ENCODE assay signal across 4 cellular contexts in the genomic region with DNA sequence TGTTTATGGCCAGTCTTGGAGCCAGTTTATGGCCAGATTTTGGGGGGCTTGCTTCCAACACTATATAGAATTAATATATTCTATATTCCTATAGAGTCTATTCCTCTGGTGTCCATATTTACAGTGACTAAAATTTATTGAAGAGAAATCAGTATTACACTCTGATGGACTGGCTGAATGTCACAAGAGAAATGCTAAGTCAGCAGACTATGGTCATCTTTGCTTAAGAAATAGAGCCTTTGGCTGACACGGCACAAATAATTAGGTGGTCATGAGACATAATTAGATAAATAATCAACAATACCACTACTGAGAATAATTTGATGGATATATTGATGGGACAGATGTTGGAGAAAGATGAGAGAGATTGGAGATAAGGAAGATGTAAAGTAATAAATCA.
TF ChIP-seq lines count a peak whose summit lies in the region.

No MANE protein-coding gene starts in this region.

TF ChIP-seq in HepG2, 621 proteins besides CTCF, POLR2A, EP300 and RAD21:
- TF ChIP-seq NFYC (CRISPR knock-in tag; IDR thresholded peaks at IDR 0.05) (no peak), MAFF (IDR thresholded peaks at IDR 0.05; ENCODE audit: low read depth, low read length) (peak; percentile 85), FOXK1 (CRISPR knock-in tag; IDR thresholded peaks at IDR 0.05; ENCODE audit: borderline replicate concordance, low read depth) (no peak), SMAD1 (CRISPR knock-in tag; IDR thresholded peaks at IDR 0.05; ENCODE audit: borderline replicate concordance, low read depth) (no peak), MAFK (conservative IDR thresholded peaks at IDR 0.05 in 1 of 2, IDR thresholded peaks at IDR 0.05 in 1 of 2; ENCODE audit: low read length in 2 of 2) (peak; percentile 86 to 90)

TF ChIP-seq in HEK293T, 16 proteins besides CTCF, POLR2A, EP300 and RAD21:
- TF ChIP-seq ELF4 (IDR thresholded peaks at IDR 0.05) (no peak), FOXA1 (IDR thresholded peaks at IDR 0.05) (no peak), CTBP1 (IDR thresholded peaks at IDR 0.05; ENCODE audit: borderline replicate concordance) (no peak), TARDBP (IDR thresholded peaks at IDR 0.05) (no peak)
- TF ChIP-seq, protein P1, sequence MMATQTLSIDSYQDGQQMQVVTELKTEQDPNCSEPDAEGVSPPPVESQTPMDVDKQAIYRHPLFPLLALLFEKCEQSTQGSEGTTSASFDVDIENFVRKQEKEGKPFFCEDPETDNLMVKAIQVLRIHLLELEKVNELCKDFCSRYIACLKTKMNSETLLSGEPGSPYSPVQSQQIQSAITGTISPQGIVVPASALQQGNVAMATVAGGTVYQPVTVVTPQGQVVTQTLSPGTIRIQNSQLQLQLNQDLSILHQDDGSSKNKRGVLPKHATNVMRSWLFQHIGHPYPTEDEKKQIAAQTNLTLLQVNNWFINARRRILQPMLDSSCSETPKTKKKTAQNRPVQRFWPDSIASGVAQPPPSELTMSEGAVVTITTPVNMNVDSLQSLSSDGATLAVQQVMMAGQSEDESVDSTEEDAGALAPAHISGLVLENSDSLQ (IDR thresholded peaks at IDR 0.05) = 0 out of 2 replicates have a peak, but pooled peaks have one; percentile 8

TF ChIP-seq in K562, 482 proteins besides CTCF, POLR2A, EP300 and RAD21:
- no peak for TF ChIP-seq MNT (conservative IDR thresholded peaks at IDR 0.05)
- peak; percentile 12; the same call in 1 of the 2 replicates for TF ChIP-seq MAFK (IDR thresholded peaks at IDR 0.05; ENCODE audit: low read length)
- no peak for TF ChIP-seq PATZ1 (CRISPR knock-in tag; IDR thresholded peaks at IDR 0.05; ENCODE audit: borderline replicate concordance)
- TF ChIP-seq MAFG (tag; conservative IDR thresholded peaks at IDR 0.05) = 0 out of 2 replicates have a peak, but pooled peaks have one; percentile 22
- peak; percentile 28; the same call in 1 of the 2 replicates for TF ChIP-seq MAFF (IDR thresholded peaks at IDR 0.05; ENCODE audit: low read length)

TF ChIP-seq in GM23338, 12 proteins besides CTCF, POLR2A, EP300 and RAD21:
- no peak for TF ChIP-seq EZH2 (IDR thresholded peaks at IDR 0.05; ENCODE audit: low read depth, unreplicated experiment)
- no peak for TF ChIP-seq EZH2phosphoT487 (IDR thresholded peaks at IDR 0.05; ENCODE audit: unreplicated experiment)
- TF ChIP-seq, protein P2, sequence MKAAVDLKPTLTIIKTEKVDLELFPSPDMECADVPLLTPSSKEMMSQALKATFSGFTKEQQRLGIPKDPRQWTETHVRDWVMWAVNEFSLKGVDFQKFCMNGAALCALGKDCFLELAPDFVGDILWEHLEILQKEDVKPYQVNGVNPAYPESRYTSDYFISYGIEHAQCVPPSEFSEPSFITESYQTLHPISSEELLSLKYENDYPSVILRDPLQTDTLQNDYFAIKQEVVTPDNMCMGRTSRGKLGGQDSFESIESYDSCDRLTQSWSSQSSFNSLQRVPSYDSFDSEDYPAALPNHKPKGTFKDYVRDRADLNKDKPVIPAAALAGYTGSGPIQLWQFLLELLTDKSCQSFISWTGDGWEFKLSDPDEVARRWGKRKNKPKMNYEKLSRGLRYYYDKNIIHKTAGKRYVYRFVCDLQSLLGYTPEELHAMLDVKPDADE (IDR thresholded peaks at IDR 0.05) = no peak
- no peak for TF ChIP-seq ZNF331 (CRISPR knock-in tag; IDR thresholded peaks at IDR 0.05; ENCODE audit: low read depth)
- TF ChIP-seq STAT1 (IDR thresholded peaks at IDR 0.05; ENCODE audit: unreplicated experiment) = no peak
- TF ChIP-seq ZNF462 (CRISPR knock-in tag; IDR thresholded peaks at IDR 0.05) = no peak
- no peak for TF ChIP-seq CREB1 (CRISPR knock-in tag; IDR thresholded peaks at IDR 0.05; ENCODE audit: low read depth)
- no peak for TF ChIP-seq JUNB (IDR thresholded peaks at IDR 0.05; ENCODE audit: unreplicated experiment)
- TF ChIP-seq ZNF114 (CRISPR knock-in tag; IDR thresholded peaks at IDR 0.05) = no peak
- no peak for TF ChIP-seq POLR2AphosphoS5 (IDR thresholded peaks at IDR 0.05; ENCODE audit: low read depth)
- TF ChIP-seq, protein P3, sequence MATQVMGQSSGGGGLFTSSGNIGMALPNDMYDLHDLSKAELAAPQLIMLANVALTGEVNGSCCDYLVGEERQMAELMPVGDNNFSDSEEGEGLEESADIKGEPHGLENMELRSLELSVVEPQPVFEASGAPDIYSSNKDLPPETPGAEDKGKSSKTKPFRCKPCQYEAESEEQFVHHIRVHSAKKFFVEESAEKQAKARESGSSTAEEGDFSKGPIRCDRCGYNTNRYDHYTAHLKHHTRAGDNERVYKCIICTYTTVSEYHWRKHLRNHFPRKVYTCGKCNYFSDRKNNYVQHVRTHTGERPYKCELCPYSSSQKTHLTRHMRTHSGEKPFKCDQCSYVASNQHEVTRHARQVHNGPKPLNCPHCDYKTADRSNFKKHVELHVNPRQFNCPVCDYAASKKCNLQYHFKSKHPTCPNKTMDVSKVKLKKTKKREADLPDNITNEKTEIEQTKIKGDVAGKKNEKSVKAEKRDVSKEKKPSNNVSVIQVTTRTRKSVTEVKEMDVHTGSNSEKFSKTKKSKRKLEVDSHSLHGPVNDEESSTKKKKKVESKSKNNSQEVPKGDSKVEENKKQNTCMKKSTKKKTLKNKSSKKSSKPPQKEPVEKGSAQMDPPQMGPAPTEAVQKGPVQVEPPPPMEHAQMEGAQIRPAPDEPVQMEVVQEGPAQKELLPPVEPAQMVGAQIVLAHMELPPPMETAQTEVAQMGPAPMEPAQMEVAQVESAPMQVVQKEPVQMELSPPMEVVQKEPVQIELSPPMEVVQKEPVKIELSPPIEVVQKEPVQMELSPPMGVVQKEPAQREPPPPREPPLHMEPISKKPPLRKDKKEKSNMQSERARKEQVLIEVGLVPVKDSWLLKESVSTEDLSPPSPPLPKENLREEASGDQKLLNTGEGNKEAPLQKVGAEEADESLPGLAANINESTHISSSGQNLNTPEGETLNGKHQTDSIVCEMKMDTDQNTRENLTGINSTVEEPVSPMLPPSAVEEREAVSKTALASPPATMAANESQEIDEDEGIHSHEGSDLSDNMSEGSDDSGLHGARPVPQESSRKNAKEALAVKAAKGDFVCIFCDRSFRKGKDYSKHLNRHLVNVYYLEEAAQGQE (IDR thresholded peaks at IDR 0.05; ENCODE audit: unreplicated experiment) = no peak
- TF ChIP-seq NANOG (IDR thresholded peaks at IDR 0.05; ENCODE audit: borderline replicate concordance) = no peak
